In genomic region chr10:78044179-78044578, GRCh38 we compare ENCODE assay signal across 1 cellular context.
TF ChIP-seq lines count a peak whose summit lies in the region.

No MANE protein-coding gene starts in this region.

TF ChIP-seq in A549, 52 proteins besides CTCF, POLR2A, EP300 and RAD21 (continued from another document):
- no peak for TF ChIP-seq HES2 (IDR thresholded peaks at IDR 0.05)
- no peak for TF ChIP-seq CHD4 (IDR thresholded peaks at IDR 0.05; ENCODE audit: borderline replicate concordance)
- TF ChIP-seq PHF8 (IDR thresholded peaks at IDR 0.05; ENCODE audit: borderline replicate concordance, low read depth), result no peak
- TF ChIP-seq GATA3 (IDR thresholded peaks at IDR 0.05; ENCODE audit: borderline replicate concordance), result no peak
- TF ChIP-seq, protein P1, sequence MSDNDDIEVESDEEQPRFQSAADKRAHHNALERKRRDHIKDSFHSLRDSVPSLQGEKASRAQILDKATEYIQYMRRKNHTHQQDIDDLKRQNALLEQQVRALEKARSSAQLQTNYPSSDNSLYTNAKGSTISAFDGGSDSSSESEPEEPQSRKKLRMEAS (IDR thresholded peaks at IDR 0.05), result no peak
- no peak for TF ChIP-seq CEBPB (IDR thresholded peaks at IDR 0.05)
- TF ChIP-seq NPAS2 (CRISPR knock-in tag; IDR thresholded peaks at IDR 0.05; ENCODE audit: borderline replicate concordance), result no peak
- no peak for TF ChIP-seq POLR2AphosphoS2 (conservative IDR thresholded peaks at IDR 0.05; ENCODE audit: low read length)
